ENCODE assay signal across 8 cellular contexts in genomic region chr3:47513125-47513929, GRCh38. TPM values are rescaled to one million over a fixed set of nuclear protein-coding genes. Genes with fewer than 3 reads are reported as not detected.
DNase-seq lines count a peak whose midpoint lies in the region; ATAC-seq and TF ChIP-seq lines count a peak whose summit lies in the region.

A gene with protein sequence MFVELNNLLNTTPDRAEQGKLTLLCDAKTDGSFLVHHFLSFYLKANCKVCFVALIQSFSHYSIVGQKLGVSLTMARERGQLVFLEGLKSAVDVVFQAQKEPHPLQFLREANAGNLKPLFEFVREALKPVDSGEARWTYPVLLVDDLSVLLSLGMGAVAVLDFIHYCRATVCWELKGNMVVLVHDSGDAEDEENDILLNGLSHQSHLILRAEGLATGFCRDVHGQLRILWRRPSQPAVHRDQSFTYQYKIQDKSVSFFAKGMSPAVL (minus strand): TSS chr3:47513712. CDS start chr3:47513590, 122 bp downstream.

- DNase-seq in C1 segment of cervical spinal cord (lab: John Stamatoyannopoulos, UW) (peak; percentile 86 to 100 (median 96)), NCI-H526 (lab: John Stamatoyannopoulos, UW) (peak; percentile 93 to 98), colonic mucosa (peak; percentile 96)
- DNase-seq in activated CD4-positive, alpha-beta T cell treated with anti-CD3 and anti-CD28 coated beads for 48 hours = peak; percentile 98
- DNase-seq in stimulated activated CD4-positive, alpha-beta T cell treated with anti-CD3 and anti-CD28 coated beads, Interleukin-1b, Interleukin-23, amount 100 ng/mL, for 4 hours (ENCODE audit: low read depth in 2 of 2) = peak; percentile 93

- H3K4me3 ChIP-seq in colonic mucosa = peak within 1 kb of the TSS; percentile 84

- peak; percentile 37 for TF ChIP-seq CTCF in colonic mucosa (IDR thresholded peaks at IDR 0.05)

- H3K4me1 ChIP-seq in colonic mucosa = no peaks in the 10 kb centered on the region

- no peaks in the 10 kb centered on the region for H3K9me3 ChIP-seq in colonic mucosa

- H3K27ac ChIP-seq in colonic mucosa (peak within 1 kb of the TSS; percentile 97), layer of hippocampus (ENCODE audit: low read depth, low read length) (peak within 1 kb of the TSS; percentile 99)

- H3K36me3 ChIP-seq in colonic mucosa = no peaks in the 10 kb centered on the region

- ATAC-seq in GM19324 (IDR thresholded peaks at IDR 0.05; ENCODE audit: low FRiP score, unreplicated experiment) (peak; percentile 96), HG03469 (IDR thresholded peaks at IDR 0.05; ENCODE audit: unreplicated experiment) (peak; percentile 69)

- intact Hi-C loops in colonic mucosa (cut with DNase I) = no loop called here

- peak within 1 kb of the TSS; percentile 67 to 72 for H3K9ac ChIP-seq in colonic mucosa (ENCODE audit: low read depth in 2 of 2, low read length in 2 of 2)

- H3K27me3 ChIP-seq in colonic mucosa (no peaks in the 10 kb centered on the region), layer of hippocampus (ENCODE audit: control insufficient read depth, insufficient read depth, low read length) (no peaks in the 10 kb centered on the region)

RNA-seq across cellular contexts. Expression of the gene that starts here (rescaled TPM):
- total RNA-seq in colonic mucosa = 10 to 100 TPM; 16.1 to 37.6 TPM

Comparison
In these comparisons a context has a peak if more than half of its experiments do, and no peak if none do; other contexts are left out.
1. Peak in every context shown above with its lines: DNase-seq, ATAC-seq, H3K4me3 ChIP-seq and H3K27ac ChIP-seq.